ENCODE assay signal across 16 cellular contexts in the genomic region with DNA sequence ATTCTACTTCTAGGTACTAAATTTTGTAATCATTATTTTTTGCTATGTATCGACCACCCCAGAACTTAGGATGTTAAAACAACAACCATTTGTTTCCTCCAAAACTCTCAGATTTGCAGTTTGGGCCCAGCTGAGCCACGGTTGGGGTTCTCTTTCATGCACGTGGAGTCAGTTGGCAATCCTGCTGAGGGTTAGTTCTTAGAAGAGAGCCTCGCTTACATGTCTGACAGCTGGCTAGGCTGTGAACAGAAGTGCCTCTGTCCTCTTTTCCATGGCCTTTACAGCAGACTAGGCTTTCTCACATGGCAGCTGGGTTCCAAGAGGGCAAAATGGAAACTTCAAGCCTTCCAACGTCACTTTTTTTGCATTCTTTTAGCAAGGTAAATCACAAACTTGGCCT.
DNase-seq lines count a peak whose midpoint lies in the region; ATAC-seq lines count a peak whose summit lies in the region.
"Had no signal": no experiment of that assay in that cellular context is flagged by ENCODE, and none has a peak within 500 bp of the region (broad histone marks: within the 10 kb centered on the region; RNA-seq: fewer than 3 reads in every experiment).

No MANE protein-coding gene starts in this region.

- DNase-seq in globus pallidus (ENCODE audit: low spot score) (peak; percentile 19), pons (ENCODE audit: low spot score) (peak; percentile 14), NCI-H524 treated with DMSO at 0.1 percent for 48 hours (lab: John Stamatoyannopoulos, UW) (no peak), DMS114 treated with DMSO at 0.1 percent for 48 hours (lab: John Stamatoyannopoulos, UW; ENCODE audit: unreplicated experiment) (no peak)
- DNase-seq: 8988T; ACHN; BE2C; C1 segment of cervical spinal cord; CD4-positive, alpha-beta memory T cell; CD4-positive, CD25-positive, alpha-beta regulatory T cell; CD8-positive, alpha-beta memory T cell; COR-L47; DMS 273 treated with DMSO at 0.1 percent for 48 hours; DMS79 treated with DMSO at 0.1 percent for 48 hours; GF-D8 had no signal

- no peak for ATAC-seq in GM19023 (IDR thresholded peaks at IDR 0.05; ENCODE audit: unreplicated experiment)

Comparison
In these comparisons a context has a peak if more than half of its experiments do, and no peak if none do; other contexts are left out.
1. DNase-seq: peak in globus pallidus (single experiment) and pons (single experiment); none in NCI-H524 treated with DMSO at 0.1 percent for 48 hours (single experiment) and DMS114 treated with DMSO at 0.1 percent for 48 hours (single experiment).